Comparison of ENCODE assay signal across 11 cellular contexts in genomic region chr10:20058135-20058534, GRCh38.
DNase-seq lines count a peak whose midpoint lies in the region; ATAC-seq and TF ChIP-seq lines count a peak whose summit lies in the region.
"Had no signal": no experiment of that assay in that cellular context is flagged by ENCODE, and none has a peak within 500 bp of the region (broad histone marks: within the 10 kb centered on the region; RNA-seq: fewer than 3 reads in every experiment).

No MANE protein-coding gene starts in this region.

- H3K27me3 Mint-ChIP-seq in type B pancreatic cell = no peaks in the 10 kb centered on the region
- H3K27me3 Mint-ChIP-seq: CD4-positive, alpha-beta memory T cell had no signal

- ATAC-seq in GM21619 (IDR thresholded peaks at IDR 0.05; ENCODE audit: unreplicated experiment) = no peak
- ATAC-seq: A549 had no signal

- peak overlapping the region; percentile 82 for H3K27ac Mint-ChIP-seq in type B pancreatic cell
- H3K27ac Mint-ChIP-seq: CD4-positive, alpha-beta memory T cell had no signal

- peaks cover 23% of the 10 kb centered on the region for H3K36me3 Mint-ChIP-seq in type B pancreatic cell
- H3K36me3 Mint-ChIP-seq: CD4-positive, alpha-beta memory T cell had no signal

- H3K4me3 Mint-ChIP-seq in type B pancreatic cell = peak overlapping the region; percentile 67
- H3K4me3 Mint-ChIP-seq: CD4-positive, alpha-beta memory T cell had no signal

- H3K9me3 Mint-ChIP-seq in type B pancreatic cell = peaks cover 5% of the 10 kb centered on the region

- peak in 2 of 3 experiments; percentile 28 to 82 for DNase-seq in NCI-H1417 (lab: John Stamatoyannopoulos, UW)
- peak; percentile 77 for DNase-seq in NCI-H146 (lab: John Stamatoyannopoulos, UW)
- DNase-seq in NCI-H774 (lab: John Stamatoyannopoulos, UW) = peak; percentile 5
- DNase-seq in type B pancreatic cell (ENCODE audit: extremely low spot score, unreplicated experiment) = no peak
- DNase-seq in HuH-7 (ENCODE audit: low spot score) = no peak
- DNase-seq: BE2C; CD4-positive, alpha-beta memory T cell; DMS53; GF-D8 had no signal

- TF ChIP-seq CTCF in type B pancreatic cell (conservative IDR thresholded peaks at IDR 0.05) = no peak

- no peaks in the 10 kb centered on the region for H3K4me1 Mint-ChIP-seq in type B pancreatic cell (ENCODE audit: unreplicated experiment)
- H3K4me1 Mint-ChIP-seq: CD4-positive, alpha-beta memory T cell had no signal

Comparison
In these comparisons a context has a peak if more than half of its experiments do, and no peak if none do; other contexts are left out.
1. DNase-seq: peak in NCI-H1417 (2 of 3), NCI-H146 (single experiment) and NCI-H774 (single experiment); none in type B pancreatic cell (single experiment) and HuH-7 (single experiment).